ENCODE assay signal across 10 cellular contexts in genomic region chr17:41976142-41976768, GRCh38. TPM values are rescaled to one million over a fixed set of nuclear protein-coding genes. Genes with fewer than 3 reads are reported as not detected.
DNase-seq lines count a peak whose midpoint lies in the region; ATAC-seq, FAIRE-seq and TF ChIP-seq lines count a peak whose summit lies in the region.
"Had no signal": no experiment of that assay in that cellular context is flagged by ENCODE, and none has a peak within 500 bp of the region (broad histone marks: within the 10 kb centered on the region; RNA-seq: fewer than 3 reads in every experiment).

No MANE protein-coding gene starts in this region.

- H3K4me3 Mint-ChIP-seq in activated naive CD8-positive, alpha-beta T cell treated with anti-CD3 and anti-CD28 coated beads, Interleukin-2, amount 10 ng/mL, durations not matched to agents 7 days and 5 days: no peak overlapping the region
- H3K4me3 Mint-ChIP-seq: brain had no signal

- in situ Hi-C loops in HepG2 (cut with HindIII; ENCODE audit: extremely low pct_ligation_motif_present, low pct_unique_long_range_greater_than_20kb): no loop called here

- H3K36me3 Mint-ChIP-seq in activated naive CD8-positive, alpha-beta T cell treated with anti-CD3 and anti-CD28 coated beads, Interleukin-2, amount 10 ng/mL, durations not matched to agents 7 days and 5 days: peaks cover 33% of the 10 kb centered on the region

- peak; percentile 39 for FAIRE-seq in HepG2 (lab: Jason Lieb, UNC)

- no peaks in the 10 kb centered on the region for H3K27me3 ChIP-seq in HepG2 (ENCODE audit: control insufficient read depth in 1 of 2, insufficient read depth in 2 of 2, low read length in 2 of 2)

- H2AFZ ChIP-seq in HepG2 (ENCODE audit: low read length): no peak overlapping the region

- TF ChIP-seq EP300 in HepG2 (IDR thresholded peaks at IDR 0.05; ENCODE audit: low read depth in 2 of 2, low read length in 2 of 2): no peak
- no peak for TF ChIP-seq EP300 in HepG2 (CRISPR knock-in tag; IDR thresholded peaks at IDR 0.05; ENCODE audit: borderline replicate concordance)

- TF ChIP-seq RAD21 in HepG2 (CRISPR knock-in tag; IDR thresholded peaks at IDR 0.05): no peak

- H3K27ac ChIP-seq in HepG2 (ENCODE audit: extremely low read length, insufficient read depth, low read length): no peak overlapping the region

- POLR2A ChIA-PET in activated naive CD8-positive, alpha-beta T cell treated with anti-CD3 and anti-CD28 coated beads, Interleukin-2, amount 10 ng/mL, durations not matched to agents 7 days and 5 days (lab: Charles Lee): interaction anchor here (1.4 kb wide), 1 partner anchor 10 kb away, joined by 5 read pairs; the partner anchor contains the start of gene CNP
- POLR2A ChIA-PET in HepG2 (lab: Yijun Ruan, JAX): interaction anchor here (1.0 to 4.1 kb wide), 9 partner anchors 10 to 288 kb away, joined by 3 to 38 read pairs (median 5); partner anchors contain the start of genes CNP, DNAJC7, EIF1 and NKIRAS2

- no peak for TF ChIP-seq CTCF in HepG2 (CRISPR knock-in tag; IDR thresholded peaks at IDR 0.05)

- TF ChIP-seq POLR2A in HepG2 (IDR thresholded peaks at IDR 0.05; ENCODE audit: insufficient read depth in 1 of 2, low read depth in 2 of 2, low read length in 2 of 2): no peak
- TF ChIP-seq POLR2A in GM18505 (IDR thresholded peaks at IDR 0.05; ENCODE audit: borderline replicate concordance, extremely low read depth, insufficient read depth, insufficient read length): no peak

- no peaks in the 10 kb centered on the region for H3K9me3 ChIP-seq in HepG2 (ENCODE audit: low read length)

- H3K4me3 ChIP-seq in HepG2 (replicated peaks in 1 of 3; ENCODE audit: insufficient read depth in 1 of 3, low read depth in 2 of 3, low read length in 3 of 3): no peak overlapping the region

- DNase-seq in GM19240 (ENCODE audit: insufficient read length, low spot score) (peak; percentile 54), HepG2 (ENCODE audit: low spot score) (no peak), superior temporal gyrus (ENCODE audit: extremely low spot score) (peak; percentile 37), NCI-H526 (lab: John Stamatoyannopoulos, UW) (no peak)
- DNase-seq in activated naive CD8-positive, alpha-beta T cell treated with anti-CD3 and anti-CD28 coated beads, Interleukin-2, amount 10 ng/mL, durations not matched to agents 7 days and 5 days: no peak
- DNase-seq: NCI-H187; stimulated activated CD4-positive, alpha-beta T cell treated with anti-CD3 and anti-CD28 coated beads, Interleukin-2, amount 100 ng/mL, for 48 hours had no signal

- H3K4me2 ChIP-seq in HepG2 (ENCODE audit: low read depth, low read length): no peak overlapping the region

- no peaks in the 10 kb centered on the region for H3K9me3 Mint-ChIP-seq in activated naive CD8-positive, alpha-beta T cell treated with anti-CD3 and anti-CD28 coated beads, Interleukin-2, amount 10 ng/mL, durations not matched to agents 7 days and 5 days
- H3K9me3 Mint-ChIP-seq: brain had no signal

- H3K9ac ChIP-seq in HepG2 (ENCODE audit: insufficient read depth, low read depth, low read length): no peak overlapping the region

- intact Hi-C loops in HepG2 (cut with micrococcal nuclease; ENCODE audit: unreplicated experiment): no loop called here

- peak overlapping the region; percentile 21 for H3K27ac Mint-ChIP-seq in activated naive CD8-positive, alpha-beta T cell treated with anti-CD3 and anti-CD28 coated beads, Interleukin-2, amount 10 ng/mL, durations not matched to agents 7 days and 5 days

- peaks cover 5% of the 10 kb centered on the region; the same call in 1 of the 2 replicates for H3K4me1 ChIP-seq in HepG2 (ENCODE audit: insufficient read depth, low read length)

- H4K20me1 ChIP-seq in HepG2 (ENCODE audit: insufficient read depth, low read length): 0 out of 2 replicates have a peak, but pooled peaks cover 9% of the 10 kb centered on the region

- CTCF ChIA-PET in HepG2 (lab: Yijun Ruan, JAX; ENCODE audit: low intra/inter-chr PET ratio, low total read pairs): no interaction called here

- peaks cover 8% of the 10 kb centered on the region for H3K4me1 Mint-ChIP-seq in activated naive CD8-positive, alpha-beta T cell treated with anti-CD3 and anti-CD28 coated beads, Interleukin-2, amount 10 ng/mL, durations not matched to agents 7 days and 5 days

- WGBS in HepG2 (ENCODE audit: low lambda C conversion rate): 87% methylated on average over 11 of the region's 11 CpGs

- no peaks in the 10 kb centered on the region for H3K27me3 Mint-ChIP-seq in activated naive CD8-positive, alpha-beta T cell treated with anti-CD3 and anti-CD28 coated beads, Interleukin-2, amount 10 ng/mL, durations not matched to agents 7 days and 5 days
- H3K27me3 Mint-ChIP-seq: brain had no signal

- H3K36me3 ChIP-seq in HepG2 (replicated peaks in 1 of 2; ENCODE audit: control insufficient read depth in 1 of 2, insufficient read depth in 2 of 2, low read length in 2 of 2): peaks cover 51 to 80% of the 10 kb centered on the region in 2 experiments

- TSS peak; percentile 20 for BruUV-seq in HepG2 (replicated peaks; lab: Mats Ljungman, UMichigan)

- H3K79me2 ChIP-seq in HepG2 (ENCODE audit: insufficient read depth, low read length): no peaks in the 10 kb centered on the region

- ATAC-seq in activated naive CD8-positive, alpha-beta T cell treated with anti-CD3 and anti-CD28 coated beads, Interleukin-2, amount 10 ng/mL, durations not matched to agents 7 days and 5 days (ENCODE audit: low read depth): no peak
- ATAC-seq in HepG2 (peak; percentile 7), GM18505 (IDR thresholded peaks at IDR 0.05; ENCODE audit: unreplicated experiment) (no peak), GM18907 (IDR thresholded peaks at IDR 0.05; ENCODE audit: unreplicated experiment) (no peak)

RNA-seq across cellular contexts. Expression of gene CNP, which starts 9.7 kb away (rescaled TPM):
- total RNA-seq in activated naive CD8-positive, alpha-beta T cell treated with anti-CD3 and anti-CD28 coated beads, Interleukin-2, amount 10 ng/mL, durations not matched to agents 7 days and 5 days: 10 to 100 TPM; 75.8 to 83.0 TPM
- total RNA-seq in HepG2 (2016; rRNA removed; fragmentation: Illumina TruSeq; extraction: Trizol): 161 and 170 TPM in 2 replicates
- total RNA-seq in HepG2 (2016; cell fraction: cytosol; rRNA removed; fragmentation: Illumina TruSeq; extraction: Trizol; ENCODE audit: low read depth): 13.1 and 14.4 TPM in 2 replicates
- 142 and 170 TPM in 2 replicates for total RNA-seq in HepG2 (2016; cell fraction: insoluble cytoplasmic fraction; rRNA removed; fragmentation: Illumina TruSeq; extraction: Trizol)
- 61.3 and 66.7 TPM in 2 replicates for total RNA-seq in HepG2 (2016; cell fraction: membrane; rRNA removed; fragmentation: Illumina TruSeq; extraction: Trizol)
- total RNA-seq in HepG2 (2016; cell fraction: nucleus; rRNA removed; fragmentation: Illumina TruSeq; extraction: Trizol): 95.4 and 98.2 TPM in 2 replicates
- polyA plus RNA-seq in HepG2 (2011; rRNA removed): 97.2 and 105 TPM in 2 replicates
- polyA plus RNA-seq in HepG2 (2011; cell fraction: cytosol; rRNA removed): 67.5 and 85.5 TPM in 2 replicates
- 104 and 124 TPM in 2 replicates for polyA plus RNA-seq in HepG2 (2011; cell fraction: nucleus; rRNA removed)
- 42.6 and 44.3 TPM in 2 replicates for polyA plus RNA-seq in HepG2 (2012)
- polyA plus RNA-seq in HepG2 (2016; cell fraction: cytosol; fragmentation: Illumina TruSeq; extraction: Trizol; ENCODE audit: low read depth): 18.7 and 20.0 TPM in 2 replicates
- 172 and 192 TPM in 2 replicates for polyA plus RNA-seq in HepG2 (2016; cell fraction: insoluble cytoplasmic fraction; fragmentation: Illumina TruSeq; extraction: Trizol; ENCODE audit: low read depth)
- 49.0 TPM in 2 replicates for polyA plus RNA-seq in HepG2 (2016; cell fraction: membrane; fragmentation: Illumina TruSeq; extraction: Trizol; ENCODE audit: low read depth)
- 178 and 180 TPM in 2 replicates for polyA plus RNA-seq in HepG2 (2016; cell fraction: nucleus; fragmentation: Illumina TruSeq; extraction: Trizol; ENCODE audit: insufficient read depth, low read depth)
- 256 and 859 TPM in 2 replicates for polyA minus RNA-seq in HepG2 (2011; rRNA and poly(A)+ RNA removed; ENCODE audit: low replicate concordance)
- polyA minus RNA-seq in HepG2 (2011; cell fraction: cytosol; rRNA and poly(A)+ RNA removed): 126 and 130 TPM in 2 replicates
- 93.4 and 142 TPM in 2 replicates for polyA minus RNA-seq in HepG2 (2011; cell fraction: nucleus; rRNA and poly(A)+ RNA removed)

RNA-seq across cellular contexts. Expression of gene DNAJC7, which starts 41.0 kb away (rescaled TPM):
- total RNA-seq in activated naive CD8-positive, alpha-beta T cell treated with anti-CD3 and anti-CD28 coated beads, Interleukin-2, amount 10 ng/mL, durations not matched to agents 7 days and 5 days: 10 to 100 TPM; 86.7 to 93.7 TPM
- total RNA-seq in HepG2 (2016; rRNA removed; fragmentation: Illumina TruSeq; extraction: Trizol): 132 and 179 TPM in 2 replicates
- total RNA-seq in HepG2 (2016; cell fraction: cytosol; rRNA removed; fragmentation: Illumina TruSeq; extraction: Trizol; ENCODE audit: low read depth): 46.7 and 51.0 TPM in 2 replicates
- 140 and 190 TPM in 2 replicates for total RNA-seq in HepG2 (2016; cell fraction: insoluble cytoplasmic fraction; rRNA removed; fragmentation: Illumina TruSeq; extraction: Trizol)
- total RNA-seq in HepG2 (2016; cell fraction: membrane; rRNA removed; fragmentation: Illumina TruSeq; extraction: Trizol): 65.8 and 75.9 TPM in 2 replicates
- total RNA-seq in HepG2 (2016; cell fraction: nucleus; rRNA removed; fragmentation: Illumina TruSeq; extraction: Trizol): 79.3 and 85.4 TPM in 2 replicates
- polyA plus RNA-seq in HepG2 (2011; rRNA removed): 47.7 and 54.7 TPM in 2 replicates
- polyA plus RNA-seq in HepG2 (2011; cell fraction: cytosol; rRNA removed): 23.0 and 30.1 TPM in 2 replicates
- 24.7 and 29.9 TPM in 2 replicates for polyA plus RNA-seq in HepG2 (2011; cell fraction: nucleus; rRNA removed)
- 75.2 and 76.1 TPM in 2 replicates for polyA plus RNA-seq in HepG2 (2012)
- 45.0 and 48.2 TPM in 2 replicates for polyA plus RNA-seq in HepG2 (2016; cell fraction: cytosol; fragmentation: Illumina TruSeq; extraction: Trizol; ENCODE audit: low read depth)
- 221 and 228 TPM in 2 replicates for polyA plus RNA-seq in HepG2 (2016; cell fraction: insoluble cytoplasmic fraction; fragmentation: Illumina TruSeq; extraction: Trizol; ENCODE audit: low read depth)
- polyA plus RNA-seq in HepG2 (2016; cell fraction: membrane; fragmentation: Illumina TruSeq; extraction: Trizol; ENCODE audit: low read depth): 64.6 and 70.7 TPM in 2 replicates
- polyA plus RNA-seq in HepG2 (2016; cell fraction: nucleus; fragmentation: Illumina TruSeq; extraction: Trizol; ENCODE audit: insufficient read depth, low read depth): 97.9 and 98.9 TPM in 2 replicates
- 61.1 and 62.3 TPM in 2 replicates for polyA minus RNA-seq in HepG2 (2011; rRNA and poly(A)+ RNA removed; ENCODE audit: low replicate concordance)
- 44.7 and 52.7 TPM in 2 replicates for polyA minus RNA-seq in HepG2 (2011; cell fraction: cytosol; rRNA and poly(A)+ RNA removed)
- 116 and 129 TPM in 2 replicates for polyA minus RNA-seq in HepG2 (2011; cell fraction: nucleus; rRNA and poly(A)+ RNA removed)

RNA-seq across cellular contexts. Expression of gene NKIRAS2, which starts 43.6 kb away (rescaled TPM):
- 10 to 100 TPM; 19.8 to 27.2 TPM for total RNA-seq in activated naive CD8-positive, alpha-beta T cell treated with anti-CD3 and anti-CD28 coated beads, Interleukin-2, amount 10 ng/mL, durations not matched to agents 7 days and 5 days
- total RNA-seq in HepG2 (2016; rRNA removed; fragmentation: Illumina TruSeq; extraction: Trizol): 26.8 and 27.9 TPM in 2 replicates
- total RNA-seq in HepG2 (2016; cell fraction: cytosol; rRNA removed; fragmentation: Illumina TruSeq; extraction: Trizol; ENCODE audit: low read depth): 17.3 and 18.4 TPM in 2 replicates
- total RNA-seq in HepG2 (2016; cell fraction: insoluble cytoplasmic fraction; rRNA removed; fragmentation: Illumina TruSeq; extraction: Trizol): 21.1 and 25.4 TPM in 2 replicates
- total RNA-seq in HepG2 (2016; cell fraction: membrane; rRNA removed; fragmentation: Illumina TruSeq; extraction: Trizol): 36.4 and 39.9 TPM in 2 replicates
- 13.2 and 14.4 TPM in 2 replicates for total RNA-seq in HepG2 (2016; cell fraction: nucleus; rRNA removed; fragmentation: Illumina TruSeq; extraction: Trizol)
- 42.0 and 48.5 TPM in 2 replicates for polyA plus RNA-seq in HepG2 (2011; rRNA removed)
- 38.1 and 38.8 TPM in 2 replicates for polyA plus RNA-seq in HepG2 (2011; cell fraction: cytosol; rRNA removed)
- polyA plus RNA-seq in HepG2 (2011; cell fraction: nucleus; rRNA removed): 36.5 and 41.2 TPM in 2 replicates
- 23.6 and 24.0 TPM in 2 replicates for polyA plus RNA-seq in HepG2 (2012)
- polyA plus RNA-seq in HepG2 (2016; cell fraction: cytosol; fragmentation: Illumina TruSeq; extraction: Trizol; ENCODE audit: low read depth): 15.6 and 18.2 TPM in 2 replicates
- 26.9 and 33.5 TPM in 2 replicates for polyA plus RNA-seq in HepG2 (2016; cell fraction: insoluble cytoplasmic fraction; fragmentation: Illumina TruSeq; extraction: Trizol; ENCODE audit: low read depth)
- polyA plus RNA-seq in HepG2 (2016; cell fraction: membrane; fragmentation: Illumina TruSeq; extraction: Trizol; ENCODE audit: low read depth): 35.0 and 37.3 TPM in 2 replicates
- polyA plus RNA-seq in HepG2 (2016; cell fraction: nucleus; fragmentation: Illumina TruSeq; extraction: Trizol; ENCODE audit: insufficient read depth, low read depth): 29.9 and 31.9 TPM in 2 replicates
- polyA minus RNA-seq in HepG2 (2011; rRNA and poly(A)+ RNA removed; ENCODE audit: low replicate concordance): 47.3 TPM in 2 replicates
- 15.6 and 18.5 TPM in 2 replicates for polyA minus RNA-seq in HepG2 (2011; cell fraction: cytosol; rRNA and poly(A)+ RNA removed)
- 15.3 and 17.8 TPM in 2 replicates for polyA minus RNA-seq in HepG2 (2011; cell fraction: nucleus; rRNA and poly(A)+ RNA removed)

RNA-seq across cellular contexts. Expression of gene ODAD4, which starts 45.8 kb away (rescaled TPM):
- total RNA-seq in activated naive CD8-positive, alpha-beta T cell treated with anti-CD3 and anti-CD28 coated beads, Interleukin-2, amount 10 ng/mL, durations not matched to agents 7 days and 5 days: under 1 TPM; 0.65 to 0.72 TPM
- total RNA-seq in HepG2 (2016; rRNA removed; fragmentation: Illumina TruSeq; extraction: Trizol): 0.53 and 0.60 TPM in 2 replicates
- 0.18 TPM in 1 of 2 replicates, not detected in the other for total RNA-seq in HepG2 (2016; cell fraction: cytosol; rRNA removed; fragmentation: Illumina TruSeq; extraction: Trizol; ENCODE audit: low read depth)
- 0.41 and 0.92 TPM in 2 replicates for total RNA-seq in HepG2 (2016; cell fraction: insoluble cytoplasmic fraction; rRNA removed; fragmentation: Illumina TruSeq; extraction: Trizol)
- 0.09 and 0.28 TPM in 2 replicates for total RNA-seq in HepG2 (2016; cell fraction: membrane; rRNA removed; fragmentation: Illumina TruSeq; extraction: Trizol)
- total RNA-seq in HepG2 (2016; cell fraction: nucleus; rRNA removed; fragmentation: Illumina TruSeq; extraction: Trizol): 0.37 and 1.4 TPM in 2 replicates
- 0.48 and 0.73 TPM in 2 replicates for polyA plus RNA-seq in HepG2 (2011; rRNA removed)
- polyA plus RNA-seq in HepG2 (2011; cell fraction: cytosol; rRNA removed): 0.15 and 0.35 TPM in 2 replicates
- 0.88 and 1.5 TPM in 2 replicates for polyA plus RNA-seq in HepG2 (2011; cell fraction: nucleus; rRNA removed)
- polyA plus RNA-seq in HepG2 (2012): 0.57 and 0.59 TPM in 2 replicates
- polyA plus RNA-seq in HepG2 (2016; cell fraction: cytosol; fragmentation: Illumina TruSeq; extraction: Trizol; ENCODE audit: low read depth): 0.10 TPM in 1 of 2 replicates, not detected in the other
- 0.72 and 1.5 TPM in 2 replicates for polyA plus RNA-seq in HepG2 (2016; cell fraction: insoluble cytoplasmic fraction; fragmentation: Illumina TruSeq; extraction: Trizol; ENCODE audit: low read depth)
- polyA plus RNA-seq in HepG2 (2016; cell fraction: membrane; fragmentation: Illumina TruSeq; extraction: Trizol; ENCODE audit: low read depth): 0.08 TPM in 1 of 2 replicates, not detected in the other
- 0.74 and 1.3 TPM in 2 replicates for polyA plus RNA-seq in HepG2 (2016; cell fraction: nucleus; fragmentation: Illumina TruSeq; extraction: Trizol; ENCODE audit: insufficient read depth, low read depth)
- polyA minus RNA-seq in HepG2 (2011; rRNA and poly(A)+ RNA removed; ENCODE audit: low replicate concordance): 0.48 TPM in 1 of 2 replicates, not detected in the other
- not detected in 2 replicates for polyA minus RNA-seq in HepG2 (2011; cell fraction: cytosol; rRNA and poly(A)+ RNA removed)
- polyA minus RNA-seq in HepG2 (2011; cell fraction: nucleus; rRNA and poly(A)+ RNA removed): 1.3 and 4.0 TPM in 2 replicates

RNA-seq across cellular contexts. Expression of gene ACLY, which starts 57.5 kb away (rescaled TPM):
- total RNA-seq in activated naive CD8-positive, alpha-beta T cell treated with anti-CD3 and anti-CD28 coated beads, Interleukin-2, amount 10 ng/mL, durations not matched to agents 7 days and 5 days: 100 to 1,000 TPM; 142 to 153 TPM
- total RNA-seq in HepG2 (2016; rRNA removed; fragmentation: Illumina TruSeq; extraction: Trizol): 218 and 277 TPM in 2 replicates
- 24.5 and 29.0 TPM in 2 replicates for total RNA-seq in HepG2 (2016; cell fraction: cytosol; rRNA removed; fragmentation: Illumina TruSeq; extraction: Trizol; ENCODE audit: low read depth)
- total RNA-seq in HepG2 (2016; cell fraction: insoluble cytoplasmic fraction; rRNA removed; fragmentation: Illumina TruSeq; extraction: Trizol): 218 and 232 TPM in 2 replicates
- total RNA-seq in HepG2 (2016; cell fraction: membrane; rRNA removed; fragmentation: Illumina TruSeq; extraction: Trizol): 75.9 and 85.9 TPM in 2 replicates
- 147 and 157 TPM in 2 replicates for total RNA-seq in HepG2 (2016; cell fraction: nucleus; rRNA removed; fragmentation: Illumina TruSeq; extraction: Trizol)
- polyA plus RNA-seq in HepG2 (2011; rRNA removed): 111 and 143 TPM in 2 replicates
- polyA plus RNA-seq in HepG2 (2011; cell fraction: cytosol; rRNA removed): 98.4 and 118 TPM in 2 replicates
- polyA plus RNA-seq in HepG2 (2011; cell fraction: nucleus; rRNA removed): 94.3 and 115 TPM in 2 replicates
- polyA plus RNA-seq in HepG2 (2012): 93.3 and 115 TPM in 2 replicates
- polyA plus RNA-seq in HepG2 (2016; cell fraction: cytosol; fragmentation: Illumina TruSeq; extraction: Trizol; ENCODE audit: low read depth): 12.6 and 14.2 TPM in 2 replicates
- 183 and 215 TPM in 2 replicates for polyA plus RNA-seq in HepG2 (2016; cell fraction: insoluble cytoplasmic fraction; fragmentation: Illumina TruSeq; extraction: Trizol; ENCODE audit: low read depth)
- 30.1 and 37.0 TPM in 2 replicates for polyA plus RNA-seq in HepG2 (2016; cell fraction: membrane; fragmentation: Illumina TruSeq; extraction: Trizol; ENCODE audit: low read depth)
- polyA plus RNA-seq in HepG2 (2016; cell fraction: nucleus; fragmentation: Illumina TruSeq; extraction: Trizol; ENCODE audit: insufficient read depth, low read depth): 178 and 193 TPM in 2 replicates
- polyA minus RNA-seq in HepG2 (2011; rRNA and poly(A)+ RNA removed; ENCODE audit: low replicate concordance): 364 TPM in 2 replicates
- polyA minus RNA-seq in HepG2 (2011; cell fraction: cytosol; rRNA and poly(A)+ RNA removed): 190 and 249 TPM in 2 replicates
- polyA minus RNA-seq in HepG2 (2011; cell fraction: nucleus; rRNA and poly(A)+ RNA removed): 60.3 and 96.6 TPM in 2 replicates

Comparison
In these comparisons a context has a peak if more than half of its experiments do, and no peak if none do; other contexts are left out.
1. DNase-seq: peak in GM19240 (single experiment) and superior temporal gyrus (single experiment); none in activated naive CD8-positive, alpha-beta T cell treated with anti-CD3 and anti-CD28 coated beads, Interleukin-2, amount 10 ng/mL, durations not matched to agents 7 days and 5 days (single experiment), HepG2 (single experiment) and NCI-H526 (0 of 2).